In genomic region chr9:9612270-9612669, GRCh38 we compare ENCODE assay signal across 9 cellular contexts.
DNase-seq lines count a peak whose midpoint lies in the region; ATAC-seq and FAIRE-seq lines count a peak whose summit lies in the region.
"Had no signal": no experiment of that assay in that cellular context is flagged by ENCODE, and none has a peak within 500 bp of the region (broad histone marks: within the 10 kb centered on the region; RNA-seq: fewer than 3 reads in every experiment).

No MANE protein-coding gene starts in this region.

- no peak for FAIRE-seq in GM19239 (lab: Jason Lieb, UNC)

- DNase-seq in NCI-H1105 treated with DMSO at 0.1 percent for 48 hours (lab: John Stamatoyannopoulos, UW) = peak; percentile 98
- peak; percentile 2 for DNase-seq in SK-N-DZ (ENCODE audit: low spot score)
- no peak for DNase-seq in GM19239 (ENCODE audit: insufficient read length, low spot score)
- DNase-seq in left cardiac atrium = no peak
- DNase-seq in activated gamma-delta T cell treated with Interleukin-2 at 50 U/mL for 16 hours = no peak
- DNase-seq: foreskin fibroblast had no signal

- ATAC-seq in GM18520 (IDR thresholded peaks at IDR 0.05; ENCODE audit: unreplicated experiment) (peak; percentile 58), HG02588 (IDR thresholded peaks at IDR 0.05; ENCODE audit: unreplicated experiment) (peak; percentile 85), GM18519 (IDR thresholded peaks at IDR 0.05; ENCODE audit: low FRiP score, unreplicated experiment) (no peak), left cardiac atrium (no peak)

- intact Hi-C loops in left cardiac atrium (cut with DNase I) = no loop called here

Comparison
In these comparisons a context has a peak if more than half of its experiments do, and no peak if none do; other contexts are left out.
1. ATAC-seq: peak in GM18520 (single experiment) and HG02588 (single experiment); none in GM18519 (single experiment) and left cardiac atrium (0 of 2).
2. DNase-seq: peak in NCI-H1105 treated with DMSO at 0.1 percent for 48 hours (single experiment) and SK-N-DZ (single experiment); none in GM19239 (single experiment), left cardiac atrium (single experiment) and activated gamma-delta T cell treated with Interleukin-2 at 50 U/mL for 16 hours (single experiment).